ENCODE assay signal across 28 cellular contexts in the genomic region with DNA sequence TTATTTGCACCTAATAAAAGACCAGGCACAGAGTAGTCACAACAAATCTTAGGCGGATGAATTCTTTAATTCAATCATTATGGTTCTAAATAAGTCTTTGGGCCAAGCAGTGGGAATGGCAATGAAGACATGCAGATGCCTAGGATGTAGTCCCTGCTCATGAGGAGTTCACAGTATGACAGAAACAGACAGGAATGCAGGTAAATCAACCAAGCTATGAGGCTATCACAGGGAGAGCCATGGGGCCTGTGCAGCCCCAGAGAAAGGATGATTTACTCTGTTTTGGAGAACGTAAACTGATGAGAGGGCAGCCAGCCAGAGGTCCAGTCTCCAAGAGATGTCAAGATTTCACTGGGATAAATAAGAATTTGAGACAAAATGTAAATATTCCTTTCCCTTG.
"Had no signal": no experiment of that assay in that cellular context is flagged by ENCODE, and none has a peak within 500 bp of the region (broad histone marks: within the 10 kb centered on the region; RNA-seq: fewer than 3 reads in every experiment).

No MANE protein-coding gene starts in this region.

- H3K4me1 ChIP-seq: ascending aorta, esophagus squamous epithelium, gastroesophageal sphincter, heart right ventricle had no signal

- ATAC-seq: activated T-cell treated with anti-CD3 and anti-CD28 coated beads, Interleukin-2, amount 50 U/mL, for 4 hours; activated T-helper 17 cell treated with anti-CD3 and anti-CD28 coated beads, Interleukin-2, amount 50 U/mL, for 72 hours; effector memory CD8-positive, alpha-beta T cell; gastroesophageal sphincter; heart right ventricle; WTC11 had no signal

- H3K27me3 Mint-ChIP-seq: activated CD4-positive, alpha-beta memory T cell treated with anti-CD3 and anti-CD28 coated beads, Interleukin-2, amount 10 ng/mL, durations not matched to agents 7 days and 5 days; activated CD4-positive, alpha-beta T cell treated with anti-CD3 and anti-CD28 coated beads, Interleukin-2, amount 10 ng/mL, durations not matched to agents 7 days and 5 days had no signal

- H3K9me3 ChIP-seq: ascending aorta, esophagus squamous epithelium, gastroesophageal sphincter, heart right ventricle had no signal

- H3K36me3 ChIP-seq: ascending aorta, esophagus squamous epithelium, gastroesophageal sphincter, heart right ventricle had no signal

- H3K4me3 Mint-ChIP-seq: activated CD4-positive, alpha-beta memory T cell treated with anti-CD3 and anti-CD28 coated beads, Interleukin-2, amount 10 ng/mL, durations not matched to agents 7 days and 5 days; activated CD4-positive, alpha-beta T cell treated with anti-CD3 and anti-CD28 coated beads, Interleukin-2, amount 10 ng/mL, durations not matched to agents 7 days and 5 days; activated naive CD8-positive, alpha-beta T cell; activated T-cell treated with anti-CD3 and anti-CD28 coated beads, Interleukin-2, amount 50 U/mL, for 4 hours; activated T-helper 17 cell treated with anti-CD3 and anti-CD28 coated beads, Interleukin-2, amount 50 U/mL, for 72 hours; brain; effector memory CD8-positive, alpha-beta T cell; WTC11 had no signal

- H3K4me3 ChIP-seq: ascending aorta, esophagus squamous epithelium, gastroesophageal sphincter, heart right ventricle had no signal

- H3K9me3 Mint-ChIP-seq: activated CD4-positive, alpha-beta memory T cell treated with anti-CD3 and anti-CD28 coated beads, Interleukin-2, amount 10 ng/mL, durations not matched to agents 7 days and 5 days; activated CD4-positive, alpha-beta T cell treated with anti-CD3 and anti-CD28 coated beads, Interleukin-2, amount 10 ng/mL, durations not matched to agents 7 days and 5 days; activated T-cell treated with anti-CD3 and anti-CD28 coated beads, Interleukin-2, amount 50 U/mL, for 4 hours; activated T-helper 17 cell treated with anti-CD3 and anti-CD28 coated beads, Interleukin-2, amount 50 U/mL, for 72 hours; brain; effector memory CD8-positive, alpha-beta T cell; WTC11 had no signal

- FAIRE-seq: colon had no signal

- H3K27ac ChIP-seq: ascending aorta, epithelial cell of prostate, esophagus squamous epithelium, gastroesophageal sphincter, heart right ventricle, VCaP had no signal

- H3K4me1 Mint-ChIP-seq: activated CD4-positive, alpha-beta memory T cell treated with anti-CD3 and anti-CD28 coated beads, Interleukin-2, amount 10 ng/mL, durations not matched to agents 7 days and 5 days; activated CD4-positive, alpha-beta T cell treated with anti-CD3 and anti-CD28 coated beads, Interleukin-2, amount 10 ng/mL, durations not matched to agents 7 days and 5 days; activated T-helper 17 cell treated with anti-CD3 and anti-CD28 coated beads, Interleukin-2, amount 50 U/mL, for 72 hours; brain had no signal

- H3K27ac Mint-ChIP-seq: activated CD4-positive, alpha-beta memory T cell treated with anti-CD3 and anti-CD28 coated beads, Interleukin-2, amount 10 ng/mL, durations not matched to agents 7 days and 5 days; activated CD4-positive, alpha-beta T cell treated with anti-CD3 and anti-CD28 coated beads, Interleukin-2, amount 10 ng/mL, durations not matched to agents 7 days and 5 days; activated naive CD8-positive, alpha-beta T cell; activated T-helper 17 cell treated with anti-CD3 and anti-CD28 coated beads, Interleukin-2, amount 50 U/mL, for 72 hours; effector memory CD8-positive, alpha-beta T cell had no signal

- H3K36me3 Mint-ChIP-seq: activated naive CD8-positive, alpha-beta T cell; brain; WTC11 had no signal

- H3K27me3 ChIP-seq: ascending aorta, esophagus squamous epithelium had no signal

- DNase-seq: activated CD4-positive, alpha-beta memory T cell treated with anti-CD3 and anti-CD28 coated beads, Interleukin-2, amount 10 ng/mL, durations not matched to agents 7 days and 5 days; activated CD4-positive, alpha-beta T cell treated with anti-CD3 and anti-CD28 coated beads for 1 hour; activated CD4-positive, alpha-beta T cell treated with anti-CD3 and anti-CD28 coated beads for 4 hours; activated CD4-positive, alpha-beta T cell treated with anti-CD3 and anti-CD28 coated beads, Interleukin-2, amount 10 ng/mL, durations not matched to agents 7 days and 5 days; activated CD4-positive, alpha-beta T cell treated with anti-CD3 and anti-CD28 coated beads, Interleukin-2, amount 50 U/mL, for 4 hours; activated effector memory CD4-positive, alpha-beta T cell treated with Interleukin-2 at 50 U/mL for 16 hours; activated gamma-delta T cell treated with Interleukin-2 at 50 U/mL for 16 hours; activated naive CD4-positive, alpha-beta T cell treated with anti-CD3 and anti-CD28 coated beads, Interleukin-2, amount 50 U/mL, for 16 hours; activated naive CD4-positive, alpha-beta T cell treated with Interleukin-2 at 50 U/mL for 16 hours; activated T-cell treated with anti-CD3 and anti-CD28 coated beads, Interleukin-2, amount 50 U/mL, for 4 hours; caudate nucleus; cortex of kidney; dermis blood vessel endothelial cell; effector CD4-positive, alpha-beta T cell; effector memory CD8-positive, alpha-beta T cell; esophagus squamous epithelium; foreskin melanocyte; heart right ventricle; T-helper 2 cell had no signal
